In the genomic region with DNA sequence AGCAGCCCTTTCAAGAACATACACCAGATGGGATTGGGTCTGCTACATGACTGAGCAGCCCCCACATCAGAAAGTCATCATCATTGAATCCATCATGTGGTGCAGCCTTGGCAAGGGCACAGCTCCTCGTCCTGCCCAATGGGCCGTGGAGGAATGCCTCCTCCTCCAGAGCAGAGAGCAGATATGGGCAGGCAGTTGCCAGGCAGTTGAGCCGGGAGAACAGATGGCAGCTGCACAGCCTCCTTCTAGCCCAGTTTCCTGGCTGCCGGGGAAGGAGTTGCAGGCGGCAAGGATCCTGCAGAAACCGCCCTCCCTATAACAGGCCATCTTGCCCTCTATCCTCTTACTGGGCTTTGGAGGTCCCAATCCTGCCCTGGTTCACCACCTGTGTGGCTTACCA, we compare ENCODE assay signal across 8 cellular contexts. TPM values are rescaled to one million over a fixed set of nuclear protein-coding genes. Genes with fewer than 3 reads are reported as not detected.
DNase-seq lines count a peak whose midpoint lies in the region; ATAC-seq and TF ChIP-seq lines count a peak whose summit lies in the region.
"Had no signal": no experiment of that assay in that cellular context is flagged by ENCODE, and none has a peak within 500 bp of the region (broad histone marks: within the 10 kb centered on the region; RNA-seq: fewer than 3 reads in every experiment).

No MANE protein-coding gene starts in this region.

- peaks cover 7 to 8% of the 10 kb centered on the region in 2 experiments for H3K4me1 Mint-ChIP-seq in H9

- H2BK20ac ChIP-seq in H9 (ENCODE audit: low read depth, low read length, poor library complexity, severe bottlenecking): no peak overlapping the region

- no peak overlapping the region for H2BK12ac ChIP-seq in H9 (ENCODE audit: insufficient read length, low read depth, low read length)

- intact Hi-C loops in gastrocnemius medialis (cut with DNase I; ENCODE audit: low total_unique reads): no loop called here

- H3K23me2 ChIP-seq in H9 (ENCODE audit: insufficient read length, low read depth, low read length, poor library complexity, severe bottlenecking): no peaks in the 10 kb centered on the region

- no peaks in the 10 kb centered on the region for H3K79me2 ChIP-seq in H9 (ENCODE audit: insufficient read depth, low read length)

- H3T11ph ChIP-seq in H9 (ENCODE audit: low read length): no peak overlapping the region

- no peak overlapping the region for H3K14ac ChIP-seq in H9 (ENCODE audit: insufficient read depth, low read length)

- peak; percentile 19; the same call in 1 of the 3 replicates for TF ChIP-seq CTCF in H9 (conservative IDR thresholded peaks at IDR 0.05)
- peak; percentile 9 for TF ChIP-seq CTCF in fibroblast of pulmonary artery (IDR thresholded peaks at IDR 0.05; ENCODE audit: low read length, missing control alignments)
- TF ChIP-seq CTCF in gastrocnemius medialis (IDR thresholded peaks at IDR 0.05 in 4 of 5, conservative IDR thresholded peaks at IDR 0.05 in 1 of 5): peak in 3 of 5 experiments; percentile 28 to 55 (median 46)

- H4K20me1 ChIP-seq in H9 (ENCODE audit: control insufficient read depth, insufficient read depth, insufficient read length): no peaks in the 10 kb centered on the region

- no peak overlapping the region for H2BK15ac ChIP-seq in H9 (ENCODE audit: low read depth, low read length)

- no peak overlapping the region for H3K4me3 Mint-ChIP-seq in H9

- H3K56ac ChIP-seq in H9 (ENCODE audit: insufficient read length, low read depth, low read length): no peak overlapping the region

- H2AFZ ChIP-seq in H9 (ENCODE audit: low read length): no peak overlapping the region

- H3K36me3 ChIP-seq in gastrocnemius medialis: no peaks in the 10 kb centered on the region

- no peaks in the 10 kb centered on the region for H3K79me1 ChIP-seq in H9 (ENCODE audit: insufficient read depth, low read depth, low read length, poor library complexity, severe bottlenecking)

- no peak for TF ChIP-seq POLR2A in gastrocnemius medialis (IDR thresholded peaks at IDR 0.05)

- no peaks in the 10 kb centered on the region for H3K36me3 Mint-ChIP-seq in H9 (ENCODE audit: insufficient read depth in 1 of 3, low read depth in 3 of 3)

- H3K27ac Mint-ChIP-seq in H9: no peak overlapping the region

- no peak overlapping the region for H4K8ac ChIP-seq in H9 (replicated peaks; ENCODE audit: insufficient read length, low read depth, low read length)

- H3K4me1 ChIP-seq in H9 (ENCODE audit: insufficient read depth, low read length) (no peaks in the 10 kb centered on the region), gastrocnemius medialis (peaks cover 5 to 18% of the 10 kb centered on the region in 2 donors)

- no peak overlapping the region for H3K9ac ChIP-seq in H9 (ENCODE audit: extremely low read depth, insufficient read length, low read length)

- WGBS in H9 (ENCODE audit: extremely low coverage, insufficient read length, low lambda C conversion rate): no CpG with 5 or more reads among the region's 6 CpGs

- no peak overlapping the region for H3K23ac ChIP-seq in H9 (ENCODE audit: insufficient read length, low read depth, low read length)

- H3K27me3 Mint-ChIP-seq in H9 (ENCODE audit: low read depth): peaks cover 27% of the 10 kb centered on the region

- H3K18ac ChIP-seq in H9 (ENCODE audit: insufficient read length, low read depth, low read length): no peak overlapping the region

- DNase-seq in H9: peak; percentile 52
- peak; percentile 73 for DNase-seq in NCI-H82 treated with DMSO at 0.1 percent for 48 hours (lab: John Stamatoyannopoulos, UW; ENCODE audit: unreplicated experiment)
- no peak for DNase-seq in fibroblast of pulmonary artery (ENCODE audit: low read depth)
- DNase-seq in gastrocnemius medialis: peak in 1 of 2 donors; percentile 50
- no peak for DNase-seq in left lobe of liver (ENCODE audit: low spot score)
- DNase-seq in GF-D8 (lab: John Stamatoyannopoulos, UW): no peak
- no peak for DNase-seq in activated CD4-positive, alpha-beta T cell treated with anti-CD3 and anti-CD28 coated beads for 1 hour
- DNase-seq: stimulated activated CD4-positive, alpha-beta T cell treated with anti-CD3 and anti-CD28 coated beads, Interleukin-15, amount 100 ng/mL, for 24 hours had no signal

- H3K4ac ChIP-seq in H9 (ENCODE audit: low read depth, low read length): no peak overlapping the region

- in situ Hi-C loops in gastrocnemius medialis (cut with MboI; ENCODE audit: low sequenced_read_pairs in 4 of 4): no loop called here

- H3K9me3 Mint-ChIP-seq in H9: no peaks in the 10 kb centered on the region; a peak in 2 of 5 replicates

- no peak overlapping the region for H2BK120ac ChIP-seq in H9 (ENCODE audit: low read depth, low read length, poor library complexity, severe bottlenecking)

- H4K5ac ChIP-seq in H9 (ENCODE audit: insufficient read length, low read depth, low read length): no peak overlapping the region

- H3K9me3 ChIP-seq in H9 (ENCODE audit: control insufficient read depth, low read depth, low read length): no peaks in the 10 kb centered on the region
- no peaks in the 10 kb centered on the region for H3K9me3 ChIP-seq in gastrocnemius medialis

- no peaks in the 10 kb centered on the region for H3K27me3 ChIP-seq in H9 (ENCODE audit: insufficient read depth, low read length)
- no peaks in the 10 kb centered on the region for H3K27me3 ChIP-seq in gastrocnemius medialis

- no peak overlapping the region for H2AK5ac ChIP-seq in H9 (ENCODE audit: insufficient read length, low read length)

- no peak overlapping the region for H3K4me3 ChIP-seq in fibroblast of pulmonary artery (replicated peaks; ENCODE audit: low read depth, low read length)
- no peak overlapping the region for H3K4me3 ChIP-seq in gastrocnemius medialis

- ATAC-seq in gastrocnemius medialis: peak; percentile 62 to 64
- ATAC-seq in left lobe of liver: no peak

- H3K27ac ChIP-seq in H9 (ENCODE audit: insufficient read length, low read depth, low read length): no peak overlapping the region
- no peak overlapping the region for H3K27ac ChIP-seq in gastrocnemius medialis

- no peak overlapping the region for H2BK5ac ChIP-seq in H9 (ENCODE audit: insufficient read length, low read length)

- H3K4me2 ChIP-seq in H9 (ENCODE audit: insufficient read depth, insufficient read length, low read length): no peak overlapping the region

- no peak overlapping the region for H4K91ac ChIP-seq in H9 (ENCODE audit: insufficient read length, low read depth, low read length)

RNA-seq across cellular contexts. Expression of a gene that starts 11.9 kb away (rescaled TPM):
- total RNA-seq in H9 (2021) (56.7 and 57.7 TPM in 2 replicates), gastrocnemius medialis (10 to 100 TPM; 45.0 to 55.2 (median 49.5) TPM), left lobe of liver (41.0 TPM)

Comparison
In these comparisons a context has a peak if more than half of its experiments do, and no peak if none do; other contexts are left out.
1. DNase-seq: peak in H9 (single experiment) and NCI-H82 treated with DMSO at 0.1 percent for 48 hours (single experiment); none in fibroblast of pulmonary artery (single experiment), left lobe of liver (single experiment), GF-D8 (single experiment) and activated CD4-positive, alpha-beta T cell treated with anti-CD3 and anti-CD28 coated beads for 1 hour (single experiment).
2. Peak in every context shown above with its lines, with median percentiles within 50 percentile points of each other: CTCF ChIP-seq.